In the genomic region with DNA sequence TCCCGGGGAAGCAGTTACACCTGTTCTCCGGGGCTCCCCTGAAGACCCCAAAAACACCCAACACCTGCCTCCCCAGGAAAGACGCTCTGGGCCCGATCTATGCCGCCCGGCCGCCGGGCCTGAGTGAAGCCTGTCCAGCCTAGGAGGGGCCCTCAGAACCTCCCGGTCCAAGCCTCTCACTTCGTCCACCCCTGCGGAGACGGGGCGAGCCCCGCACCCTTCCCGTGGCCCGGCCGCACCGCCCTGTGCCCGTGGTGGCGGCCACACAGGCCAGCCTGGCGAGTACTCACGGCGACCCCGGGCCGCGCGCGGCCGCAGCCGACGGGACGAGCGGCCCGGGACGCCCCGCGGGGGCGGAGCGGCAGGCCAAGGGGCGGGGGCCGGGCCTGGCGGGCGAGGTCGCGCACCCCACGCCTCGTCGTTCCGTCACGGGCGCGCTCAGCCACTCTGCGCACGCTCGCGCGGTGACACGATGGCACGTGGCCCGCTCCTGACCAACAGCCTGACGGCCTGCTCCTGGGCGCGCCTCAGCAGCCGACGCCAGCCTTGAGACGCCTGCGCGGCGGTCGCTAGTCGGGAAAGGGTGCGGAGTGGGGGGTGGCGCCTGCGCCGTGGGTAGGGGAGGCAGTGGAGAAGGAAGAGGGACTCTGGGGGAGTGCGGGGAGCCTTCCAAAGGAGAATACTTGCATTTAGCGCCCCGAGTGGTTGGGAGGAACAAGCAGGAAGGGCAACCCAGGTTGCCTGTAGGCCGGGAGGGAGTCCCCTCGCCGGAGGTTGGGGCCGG, we compare ENCODE assay signal across 8 cellular contexts. TPM values are rescaled to one million over a fixed set of nuclear protein-coding genes. Genes with fewer than 3 reads are reported as not detected.
DNase-seq lines count a peak whose midpoint lies in the region; ATAC-seq, FAIRE-seq and TF ChIP-seq lines count a peak whose summit lies in the region.

A gene with protein sequence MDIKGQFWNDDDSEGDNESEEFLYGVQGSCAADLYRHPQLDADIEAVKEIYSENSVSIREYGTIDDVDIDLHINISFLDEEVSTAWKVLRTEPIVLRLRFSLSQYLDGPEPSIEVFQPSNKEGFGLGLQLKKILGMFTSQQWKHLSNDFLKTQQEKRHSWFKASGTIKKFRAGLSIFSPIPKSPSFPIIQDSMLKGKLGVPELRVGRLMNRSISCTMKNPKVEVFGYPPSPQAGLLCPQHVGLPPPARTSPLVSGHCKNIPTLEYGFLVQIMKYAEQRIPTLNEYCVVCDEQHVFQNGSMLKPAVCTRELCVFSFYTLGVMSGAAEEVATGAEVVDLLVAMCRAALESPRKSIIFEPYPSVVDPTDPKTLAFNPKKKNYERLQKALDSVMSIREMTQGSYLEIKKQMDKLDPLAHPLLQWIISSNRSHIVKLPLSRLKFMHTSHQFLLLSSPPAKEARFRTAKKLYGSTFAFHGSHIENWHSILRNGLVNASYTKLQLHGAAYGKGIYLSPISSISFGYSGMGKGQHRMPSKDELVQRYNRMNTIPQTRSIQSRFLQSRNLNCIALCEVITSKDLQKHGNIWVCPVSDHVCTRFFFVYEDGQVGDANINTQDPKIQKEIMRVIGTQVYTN (minus strand): TSS at position 342 of the 784 bp plus-strand sequence. CDS start 5,077 bp downstream, outside the sequence.

- TF ChIP-seq CTCF in H1 (IDR thresholded peaks at IDR 0.05; ENCODE audit: control extremely low read depth in 1 of 3, insufficient read depth in 1 of 3, low read depth in 1 of 3, low read length in 3 of 3) = peak; percentile 69 to 79 (median 74)

- H2AFZ ChIP-seq in H1 (ENCODE audit: low read length) = peak within 1 kb of the TSS; percentile 89
- peak within 1 kb of the TSS; percentile 80 for H2AFZ ChIP-seq in mesenchymal stem cell (ENCODE audit: low read depth, low read length)

- H3K4me3 ChIP-seq in H1 (ENCODE audit: extremely low read depth in 1 of 4, insufficient read depth in 2 of 4, low read depth in 3 of 4, low read length in 4 of 4) (peak within 1 kb of the TSS; percentile 56 to 86 (median 76)), mesenchymal stem cell (ENCODE audit: insufficient read depth in 1 of 2, low read depth in 1 of 2, low read length in 2 of 2) (peak within 1 kb of the TSS; percentile 93 to 96)

- H4K91ac ChIP-seq in H1 (replicated peaks; ENCODE audit: insufficient read length, low read length) (no peak within 1 kb of the TSS), mesenchymal stem cell (ENCODE audit: low read length) (peak within 1 kb of the TSS; percentile 83)

- no peaks in the 10 kb centered on the region for H4K20me1 ChIP-seq in H1 (replicated peaks in 1 of 2; ENCODE audit: control insufficient read depth in 1 of 2, insufficient read depth in 2 of 2, low read length in 2 of 2)

- H3K56ac ChIP-seq in H1 (replicated peaks; ENCODE audit: insufficient read length, low read depth, low read length) = no peak within 1 kb of the TSS

- H3K79me1 ChIP-seq in H1 (ENCODE audit: low read depth, low read length) = no peaks in the 10 kb centered on the region
- peaks cover 24% of the 10 kb centered on the region for H3K79me1 ChIP-seq in mesenchymal stem cell (replicated peaks; ENCODE audit: low read length, poor library complexity, severe bottlenecking)

- no peak within 1 kb of the TSS for H2BK12ac ChIP-seq in H1 (ENCODE audit: low read depth, low read length)
- peak within 1 kb of the TSS in 1 of 2 experiments; percentile 63 for H2BK12ac ChIP-seq in mesenchymal stem cell (ENCODE audit: low read length in 2 of 2)

- H3K27me3 ChIP-seq in H1 (replicated peaks in 1 of 4; ENCODE audit: control insufficient read depth in 3 of 4, extremely low read depth in 1 of 4, insufficient read depth in 3 of 4, low read length in 3 of 4) (no peaks in the 10 kb centered on the region; a peak in 1 of 7 replicates), mesenchymal stem cell (ENCODE audit: control insufficient read depth in 1 of 2, insufficient read depth in 1 of 2, low read length in 2 of 2) (peaks cover 0 to 6% of the 10 kb centered on the region in 2 experiments)

- H2AK5ac ChIP-seq in H1 (ENCODE audit: low read depth, low read length) (no peak within 1 kb of the TSS), mesenchymal stem cell (ENCODE audit: low read length, severe bottlenecking) (peak within 1 kb of the TSS; percentile 21)

- no peak within 1 kb of the TSS for H2BK5ac ChIP-seq in H1 (ENCODE audit: low read depth, low read length)
- peak within 1 kb of the TSS; percentile 63 for H2BK5ac ChIP-seq in mesenchymal stem cell (ENCODE audit: low read depth, low read length, poor library complexity, severe bottlenecking)

- no peak within 1 kb of the TSS for H3K27ac ChIP-seq in H1 (ENCODE audit: low read depth, low read length)
- H3K27ac ChIP-seq in mesenchymal stem cell (ENCODE audit: low read length, poor library complexity, severe bottlenecking) = peak within 1 kb of the TSS; percentile 27

- ATAC-seq in GM19467 (IDR thresholded peaks at IDR 0.05; ENCODE audit: unreplicated experiment) = peak; percentile 94

- H3K79me2 ChIP-seq in H1 (ENCODE audit: control insufficient read depth in 1 of 2, insufficient read depth in 2 of 2, low read length in 2 of 2) = peaks cover 0 to 11% of the 10 kb centered on the region in 2 experiments; a peak in 1 of 4 replicates

- DNase-seq in COLO668 (lab: John Stamatoyannopoulos, UW; ENCODE audit: unreplicated experiment) (peak; percentile 97), HS-27A (ENCODE audit: low read depth) (peak; percentile 96), H1 (ENCODE audit: low read depth in 1 of 2, low spot score in 2 of 2) (peak; percentile 88 to 94), mesenchymal stem cell (peak; percentile 98)
- DNase-seq in NK-92 treated with Interleukin-12 subunit alpha and Interleukin-12 subunit beta, amount 100 ng/mL, for 24 hours (lab: John Stamatoyannopoulos, UW) = peak; percentile 99
- peak; percentile 74 to 99 (median 95) for DNase-seq in activated CD8-positive, alpha-beta memory T cell treated with anti-CD3 and anti-CD28 coated beads for 48 hours (ENCODE audit: low read depth in 2 of 3, low spot score in 2 of 3)
- DNase-seq in stimulated activated CD8-positive, alpha-beta memory T cell treated with anti-CD3 and anti-CD28 coated beads, Interleukin-12 subunit alpha, Interleukin-12 subunit beta, amount 100 ng/mL, for 4 hours (ENCODE audit: low read depth) = peak; percentile 99

- WGBS in H1 (ENCODE audit: extremely low coverage in 1 of 2, insufficient coverage in 1 of 2, insufficient read length in 1 of 2, insufficient replicate concordance in 2 of 2, low coverage in 1 of 2, low lambda C conversion rate in 2 of 2, missing lambda C conversion rate in 1 of 2), 2 experiments = 3% methylated on average over 42 of the region's 82 CpGs; no CpG with 5 or more reads in 1 of the 2 experiments
- WGBS in mesenchymal stem cell = under 1% methylated on average over 77 of the region's 82 CpGs

- peak within 1 kb of the TSS; percentile 42 to 62 (median 54); a peak in 6 of 7 replicates for H3K9ac ChIP-seq in H1 (replicated peaks in 1 of 4; ENCODE audit: extremely low read depth in 1 of 4, low read depth in 3 of 4, low read length in 3 of 4)
- H3K9ac ChIP-seq in mesenchymal stem cell (ENCODE audit: low read length) = peak within 1 kb of the TSS; percentile 95

- POLR2A ChIA-PET in H1 (lab: Charles Lee; ENCODE audit: partially characterized antibody) = interaction anchor here (0.6 to 2.9 kb wide), 4 partner anchors 12 to 259 kb away, joined by 3 to 13 read pairs (median 4); no protein-coding TSS in a partner anchor

- peak in 1 of 2 experiments; percentile 57; a peak in 1 of 3 replicates for TF ChIP-seq EP300 in H1 (IDR thresholded peaks at IDR 0.05; ENCODE audit: borderline replicate concordance in 1 of 2, low read depth in 2 of 2, low read length in 2 of 2)

- H3K36me3 ChIP-seq in H1 (ENCODE audit: control insufficient read depth in 2 of 4, insufficient read depth in 4 of 4, low read length in 3 of 4) (peaks cover 0 to 4% (median 2%) of the 10 kb centered on the region in 4 experiments; a peak in 5 of 8 replicates), mesenchymal stem cell (ENCODE audit: control insufficient read depth in 1 of 2, insufficient read depth in 2 of 2, low read depth in 1 of 2, low read length in 2 of 2) (peaks cover 10 to 32% of the 10 kb centered on the region in 2 experiments)

- no peak within 1 kb of the TSS for H4K5ac ChIP-seq in H1 (ENCODE audit: insufficient read length, low read depth, low read length)

- no peak within 1 kb of the TSS for H2BK15ac ChIP-seq in H1 (ENCODE audit: low read length)
- peak within 1 kb of the TSS; percentile 67 for H2BK15ac ChIP-seq in mesenchymal stem cell (ENCODE audit: low read depth, poor library complexity, severe bottlenecking)

- H3K18ac ChIP-seq in H1 (ENCODE audit: extremely low read depth, low read length) (peak within 1 kb of the TSS; percentile 80), mesenchymal stem cell (ENCODE audit: low read depth in 1 of 2, low read length in 2 of 2) (peak within 1 kb of the TSS; percentile 89 to 97)

- no peak within 1 kb of the TSS for H3K14ac ChIP-seq in H1 (ENCODE audit: insufficient read length)
- H3K14ac ChIP-seq in mesenchymal stem cell (ENCODE audit: low read length in 2 of 2) = peak within 1 kb of the TSS in 1 of 2 experiments; percentile 74

- peak; percentile 36 to 82 for TF ChIP-seq POLR2A in H1 (IDR thresholded peaks at IDR 0.05; ENCODE audit: control extremely low read depth in 1 of 2, low read depth in 2 of 2, low read length in 2 of 2)

- peaks cover 4% of the 10 kb centered on the region for H3K23me2 ChIP-seq in H1 (ENCODE audit: low read depth, low read length)

- CTCF ChIA-PET in H1 (lab: Charles Lee; ENCODE audit: partially characterized antibody) = interaction anchor here (0.8 to 3.5 kb wide), 7 partner anchors 9 to 64 kb away, joined by 3 to 50 read pairs (median 5); no protein-coding TSS in a partner anchor

- H4K8ac ChIP-seq in H1 (ENCODE audit: extremely low read depth, insufficient read depth, low read length) (peak within 1 kb of the TSS; percentile 73; the same call in 1 of the 2 replicates), mesenchymal stem cell (ENCODE audit: low read length) (peak within 1 kb of the TSS; percentile 98)

- no peak within 1 kb of the TSS for H2BK20ac ChIP-seq in H1 (ENCODE audit: low read length)

- H3K9me3 ChIP-seq in H1 (ENCODE audit: insufficient read depth in 2 of 2, low read depth in 1 of 2, low read length in 1 of 2) (no peaks in the 10 kb centered on the region), mesenchymal stem cell (ENCODE audit: control insufficient read depth, low read length) (no peaks in the 10 kb centered on the region)

- TF ChIP-seq RAD21 in H1 (IDR thresholded peaks at IDR 0.05 in 1 of 2, conservative IDR thresholded peaks at IDR 0.05 in 1 of 2; ENCODE audit: low read depth in 2 of 2, low read length in 2 of 2) = peak; percentile 4 to 6; a peak in 2 of 4 replicates

- peaks cover 0 to 5% (median 3%) of the 10 kb centered on the region in 4 experiments; a peak in 4 of 7 replicates for H3K4me1 ChIP-seq in H1 (replicated peaks in 1 of 4; ENCODE audit: control insufficient read depth in 3 of 4, insufficient read depth in 4 of 4, low read length in 3 of 4)
- H3K4me1 ChIP-seq in mesenchymal stem cell (ENCODE audit: control insufficient read depth, insufficient read depth, low read depth, low read length) = peaks cover 3% of the 10 kb centered on the region

- no peak within 1 kb of the TSS for H3K23ac ChIP-seq in H1 (ENCODE audit: insufficient read length)
- no peak within 1 kb of the TSS for H3K23ac ChIP-seq in mesenchymal stem cell (ENCODE audit: low read length in 2 of 2)

- no peak for FAIRE-seq in H1 (lab: Jason Lieb, UNC)

- H3K4me2 ChIP-seq in H1 (ENCODE audit: insufficient read depth in 1 of 2, low read depth in 2 of 2, low read length in 2 of 2) (peak within 1 kb of the TSS; percentile 57 to 73), mesenchymal stem cell (ENCODE audit: low read length, poor library complexity, severe bottlenecking) (peak within 1 kb of the TSS; percentile 86)

- no peak within 1 kb of the TSS for H2BK120ac ChIP-seq in H1 (replicated peaks; ENCODE audit: low read depth, low read length)
- H2BK120ac ChIP-seq in mesenchymal stem cell (ENCODE audit: low read depth, low read length) = peak within 1 kb of the TSS; percentile 61

- H3K4ac ChIP-seq in H1 (replicated peaks; ENCODE audit: insufficient read length, low read depth, low read length) (no peak within 1 kb of the TSS), mesenchymal stem cell (ENCODE audit: low read depth in 1 of 2, low read length in 2 of 2) (peak within 1 kb of the TSS; percentile 75 to 99)

RNA-seq across cellular contexts. Expression of the gene that starts here (rescaled TPM):
- total RNA-seq in H1 (2021; fragmentation: NEBNext Ultra II Directional; extraction: Animal tissue kit (Norgen Biotek cat#: 25700)) = 33.0 and 39.8 TPM in 2 replicates
- polyA plus RNA-seq in H1 (2011; rRNA removed) = 44.8 and 45.3 TPM in 2 replicates
- 48.7 TPM for polyA plus RNA-seq in H1 (2011; cell fraction: cytosol; rRNA removed)
- 230 TPM for polyA plus RNA-seq in H1 (2011; cell fraction: nucleus; rRNA removed)
- polyA plus RNA-seq in H1 (2012, experiment 1 of 2) = 46.8 to 59.8 TPM (median 50.2 TPM) in 4 replicates
- polyA plus RNA-seq in H1 (2012, experiment 2 of 2) = 6.1 TPM
- polyA plus RNA-seq in H1 (2013, experiment 1 of 2) = 52.0 TPM
- polyA plus RNA-seq in H1 (2013, experiment 2 of 2) = 40.8 TPM
- polyA minus RNA-seq in H1 (2011; rRNA and poly(A)+ RNA removed) = 46.0 and 64.3 TPM in 2 replicates
- 15.7 TPM for polyA minus RNA-seq in H1 (2011; cell fraction: cytosol; rRNA and poly(A)+ RNA removed)
- polyA minus RNA-seq in H1 (2011; cell fraction: nucleus; rRNA and poly(A)+ RNA removed) = 53.2 TPM
- polyA plus RNA-seq in mesenchymal stem cell (2013, experiment 1 of 2) = 35.6 TPM
- polyA plus RNA-seq in mesenchymal stem cell (2013, experiment 2 of 2) = 36.7 TPM
